ENCODE assay signal across 8 cellular contexts in genomic region chr17:67376509-67376891, GRCh38. TPM values are rescaled to one million over a fixed set of nuclear protein-coding genes. Genes with fewer than 3 reads are reported as not detected.
DNase-seq lines count a peak whose midpoint lies in the region; ATAC-seq and TF ChIP-seq lines count a peak whose summit lies in the region.

No MANE protein-coding gene starts in this region.

- H3K79me2 ChIP-seq in KMS-11 (ENCODE audit: insufficient read depth, low read depth), result peaks cover 39% of the 10 kb centered on the region; the same call in 1 of the 2 replicates

- H3K9ac ChIP-seq in KMS-11, result peak overlapping the region; percentile 84

- peaks cover 28% of the 10 kb centered on the region for H3K4me1 ChIP-seq in KMS-11 (ENCODE audit: low read depth, poor library complexity, severe bottlenecking)
- H3K4me1 ChIP-seq in thoracic aorta (ENCODE audit: control insufficient read depth in 1 of 2, low read depth in 2 of 2), result peaks cover 5 to 14% of the 10 kb centered on the region in 2 donors

- no peak for TF ChIP-seq CTCF in KMS-11 (conservative IDR thresholded peaks at IDR 0.05; ENCODE audit: low read depth, low read length)
- TF ChIP-seq CTCF in brain microvascular endothelial cell (IDR thresholded peaks at IDR 0.05; ENCODE audit: low read depth, low read length, missing control alignments), result no peak
- TF ChIP-seq CTCF in thoracic aorta (IDR thresholded peaks at IDR 0.05), result no peak

- ATAC-seq in left lobe of liver (peak; percentile 10), thoracic aorta (ENCODE audit: insufficient number of reproducible peaks, low FRiP score, low read depth) (no peak), GM21447 (IDR thresholded peaks at IDR 0.05; ENCODE audit: unreplicated experiment) (no peak)

- H2AFZ ChIP-seq in KMS-11 (ENCODE audit: low read depth), result peak overlapping the region; percentile 98

- in situ Hi-C loops in brain microvascular endothelial cell (cut with HindIII; ENCODE audit: low pct_ligation_motif_present, low sequenced_read_pairs), result no loop called here

- peak overlapping the region; percentile 83 for H3K27ac ChIP-seq in KMS-11
- H3K27ac ChIP-seq in brain microvascular endothelial cell, result peak overlapping the region; percentile 86
- H3K27ac ChIP-seq in thoracic aorta, result peak overlapping the region; percentile 87 to 92

- DNase-seq in DMS53 (lab: John Stamatoyannopoulos, UW), result peak; percentile 53
- peak; percentile 34 for DNase-seq in brain microvascular endothelial cell
- no peak for DNase-seq in left lobe of liver (ENCODE audit: low spot score)
- no peak for DNase-seq in thoracic aorta (ENCODE audit: low spot score)
- DNase-seq in NCI-H1436 treated with DMSO at 0.1 percent for 48 hours (lab: John Stamatoyannopoulos, UW), result no peak
- DNase-seq in hippocampal formation (lab: John Stamatoyannopoulos, UW), result no peak

- no peaks in the 10 kb centered on the region for H4K20me1 ChIP-seq in KMS-11 (ENCODE audit: insufficient read depth)

- H3K4me2 ChIP-seq in KMS-11, result peak overlapping the region; percentile 99

- no peak overlapping the region for H3K4me3 ChIP-seq in KMS-11 (IDR thresholded peaks at IDR 0.05; ENCODE audit: insufficient read depth, low read depth, low read length)
- peak overlapping the region; percentile 78 for H3K4me3 ChIP-seq in brain microvascular endothelial cell (ENCODE audit: low read depth, low read length)
- peak overlapping the region; percentile 93 for H3K4me3 ChIP-seq in thoracic aorta

- H3K9me3 ChIP-seq in thoracic aorta, result no peaks in the 10 kb centered on the region

- H3K36me3 ChIP-seq in KMS-11 (ENCODE audit: insufficient read depth) (no peaks in the 10 kb centered on the region), brain microvascular endothelial cell (replicated peaks) (no peaks in the 10 kb centered on the region), thoracic aorta (no peaks in the 10 kb centered on the region)

- H3K27me3 ChIP-seq in KMS-11 (ENCODE audit: insufficient read depth, low read depth) (no peaks in the 10 kb centered on the region), brain microvascular endothelial cell (replicated peaks) (no peaks in the 10 kb centered on the region), thoracic aorta (replicated peaks; ENCODE audit: insufficient read depth) (no peaks in the 10 kb centered on the region)

RNA-seq across cellular contexts. Expression of gene PITPNC1, which starts 0.6 kb away (rescaled TPM):
- total RNA-seq in left lobe of liver, result 13.1 TPM
- total RNA-seq in thoracic aorta, result 10 to 100 TPM in 1 of 2 donors, 1 to 10 TPM in 1; 8.4 to 28.8 TPM

RNA-seq across cellular contexts. Expression of gene PSMD12, which starts 10.1 kb away (rescaled TPM):
- 28.1 TPM for total RNA-seq in left lobe of liver
- 10 to 100 TPM; 18.3 to 29.5 TPM for total RNA-seq in thoracic aorta

Comparison
In these comparisons a context has a peak if more than half of its experiments do, and no peak if none do; other contexts are left out.
1. DNase-seq: peak in DMS53 (single experiment) and brain microvascular endothelial cell (single experiment); none in left lobe of liver (single experiment), thoracic aorta (single experiment), NCI-H1436 treated with DMSO at 0.1 percent for 48 hours (single experiment) and hippocampal formation (0 of 2).
2. Peak in every context shown above with its lines, with median percentiles within 50 percentile points of each other: H3K27ac ChIP-seq.